Comparison of ENCODE assay signal across 8 cellular contexts in the genomic region with DNA sequence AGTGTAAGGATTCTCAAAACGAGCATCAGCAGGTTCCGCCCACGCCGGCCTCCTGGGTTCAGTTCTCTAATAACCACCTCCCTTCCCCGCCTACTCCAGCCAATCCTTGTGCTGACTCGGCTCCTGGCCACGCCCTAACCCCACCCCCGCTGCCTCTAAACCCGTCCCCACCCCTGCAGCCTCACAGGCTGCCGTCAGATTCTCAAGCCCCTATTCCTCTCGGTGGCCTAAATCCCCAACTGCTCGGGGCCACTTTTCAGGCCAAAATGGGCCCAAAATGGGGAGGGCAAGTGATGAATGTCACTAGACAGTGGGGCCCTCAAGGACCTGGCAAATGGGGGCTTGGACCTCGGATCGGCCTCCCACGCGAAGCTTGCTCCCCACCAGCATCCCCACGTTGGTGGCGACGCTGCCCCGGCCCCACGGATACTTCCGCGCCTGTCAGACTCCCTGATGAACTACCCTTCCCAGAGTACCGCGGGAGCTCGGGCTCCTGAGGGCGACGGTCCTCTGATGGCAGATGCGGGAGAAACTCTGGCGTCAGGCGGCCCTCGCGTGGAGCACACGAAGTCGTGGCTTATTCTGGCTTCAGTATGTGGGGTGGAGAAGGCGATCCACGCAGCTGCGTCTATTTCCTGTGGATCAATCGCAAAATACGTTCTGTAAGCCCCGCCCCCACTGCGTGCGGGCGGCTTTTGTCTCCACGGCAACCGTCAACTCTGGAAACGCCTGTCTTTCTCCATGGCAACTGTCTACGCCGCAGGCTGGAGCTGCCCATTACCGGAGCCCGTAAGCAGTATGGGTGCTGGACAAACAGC. TPM values are rescaled to one million over a fixed set of nuclear protein-coding genes. Genes with fewer than 3 reads are reported as not detected.
A peak's percentile ranks its signal among the peaks of the same experiment; 100 is the strongest.
DNase-seq lines count a peak whose midpoint lies in the region; ATAC-seq and TF ChIP-seq lines count a peak whose summit lies in the region.

No MANE protein-coding gene starts in this region.

- H3K9me3 Mint-ChIP-seq in Caco-2 (ENCODE audit: unreplicated experiment) = peaks cover 6% of the 10 kb centered on the region
- H3K9me3 Mint-ChIP-seq in activated naive CD8-positive, alpha-beta T cell treated with anti-CD3 and anti-CD28 coated beads, Interleukin-2, amount 10 ng/mL, durations not matched to agents 7 days and 5 days = peaks cover 10% of the 10 kb centered on the region

- peaks cover 13% of the 10 kb centered on the region for H3K4me1 Mint-ChIP-seq in Caco-2 (ENCODE audit: low read depth, unreplicated experiment)
- H3K4me1 Mint-ChIP-seq in activated naive CD8-positive, alpha-beta T cell treated with anti-CD3 and anti-CD28 coated beads, Interleukin-2, amount 10 ng/mL, durations not matched to agents 7 days and 5 days = peaks cover 11% of the 10 kb centered on the region

- peaks cover 51% of the 10 kb centered on the region for H3K36me3 Mint-ChIP-seq in Caco-2 (ENCODE audit: insufficient read depth, unreplicated experiment)
- H3K36me3 Mint-ChIP-seq in activated naive CD8-positive, alpha-beta T cell treated with anti-CD3 and anti-CD28 coated beads, Interleukin-2, amount 10 ng/mL, durations not matched to agents 7 days and 5 days = peaks cover 28% of the 10 kb centered on the region

- peak overlapping the region; percentile 86 for H3K27ac Mint-ChIP-seq in Caco-2 (ENCODE audit: unreplicated experiment)
- H3K27ac Mint-ChIP-seq in activated naive CD8-positive, alpha-beta T cell treated with anti-CD3 and anti-CD28 coated beads, Interleukin-2, amount 10 ng/mL, durations not matched to agents 7 days and 5 days = peak overlapping the region; percentile 73

- H3K4me3 ChIP-seq in Caco-2 (ENCODE audit: low read depth, low read length) = peak overlapping the region; percentile 56
- peak overlapping the region; percentile 44 to 62 for H3K4me3 ChIP-seq in tibial artery

- peak overlapping the region; percentile 76 for H3K4me3 Mint-ChIP-seq in Caco-2 (ENCODE audit: unreplicated experiment)
- H3K4me3 Mint-ChIP-seq in activated naive CD8-positive, alpha-beta T cell treated with anti-CD3 and anti-CD28 coated beads, Interleukin-2, amount 10 ng/mL, durations not matched to agents 7 days and 5 days = peak overlapping the region; percentile 84

- H3K27me3 Mint-ChIP-seq in Caco-2 (ENCODE audit: insufficient read depth, unreplicated experiment) = no peaks in the 10 kb centered on the region
- peaks cover 24% of the 10 kb centered on the region for H3K27me3 Mint-ChIP-seq in activated naive CD8-positive, alpha-beta T cell treated with anti-CD3 and anti-CD28 coated beads, Interleukin-2, amount 10 ng/mL, durations not matched to agents 7 days and 5 days

- POLR2A ChIA-PET in Caco-2 (lab: Charles Lee) = interaction anchor here (0.6 kb wide), 1 partner anchor 141 kb away, joined by 3 read pairs; no protein-coding TSS in a partner anchor
- POLR2A ChIA-PET in activated naive CD8-positive, alpha-beta T cell treated with anti-CD3 and anti-CD28 coated beads, Interleukin-2, amount 10 ng/mL, durations not matched to agents 7 days and 5 days (lab: Charles Lee) = no interaction called here

- CTCF ChIA-PET in Caco-2 (lab: Charles Lee) = no interaction called here

- ATAC-seq in activated naive CD8-positive, alpha-beta T cell treated with anti-CD3 and anti-CD28 coated beads, Interleukin-2, amount 10 ng/mL, durations not matched to agents 7 days and 5 days (ENCODE audit: low read depth) = peak; percentile 69
- no peak for ATAC-seq in HG03280 (IDR thresholded peaks at IDR 0.05; ENCODE audit: unreplicated experiment)

- peak overlapping the region; percentile 62 to 77 for H3K27ac ChIP-seq in tibial artery

- TF ChIP-seq CTCF in Caco-2 (IDR thresholded peaks at IDR 0.05; ENCODE audit: insufficient read depth in 1 of 2, low read depth in 1 of 2, low read length in 1 of 2, severe bottlenecking in 1 of 2, unreplicated experiment in 1 of 2) (no peak), tibial artery (IDR thresholded peaks at IDR 0.05) (no peak)

- peaks cover 18% of the 10 kb centered on the region for H3K4me1 ChIP-seq in Caco-2
- H3K4me1 ChIP-seq in tibial artery = peaks cover 0 to 7% (median 2%) of the 10 kb centered on the region in 4 donors

- H3K36me3 ChIP-seq in Caco-2 (ENCODE audit: control insufficient read depth, insufficient read depth, low read length) (peaks cover 8% of the 10 kb centered on the region), tibial artery (peaks cover 17 to 23% (median 19%) of the 10 kb centered on the region in 3 donors)

- peaks cover 19% of the 10 kb centered on the region for H3K9me3 ChIP-seq in Caco-2
- peaks cover 0 to 46% (median 40%) of the 10 kb centered on the region in 3 donors for H3K9me3 ChIP-seq in tibial artery

- H3K27me3 ChIP-seq in Caco-2 (replicated peaks; ENCODE audit: control insufficient read depth, insufficient read depth, low read length) = no peaks in the 10 kb centered on the region
- H3K27me3 ChIP-seq in tibial artery = no peaks in the 10 kb centered on the region

- DNase-seq in Caco-2 (peak; percentile 89 to 90), LoVo (ENCODE audit: low spot score) (peak; percentile 69), SW480 (ENCODE audit: low spot score) (peak; percentile 92), cardiac septum (ENCODE audit: low spot score) (peak; percentile 88), posterior cingulate gyrus (peak; percentile 72 to 98 (median 86)), tibial artery (peak; percentile 84 to 91)
- DNase-seq in activated naive CD8-positive, alpha-beta T cell treated with anti-CD3 and anti-CD28 coated beads, Interleukin-2, amount 10 ng/mL, durations not matched to agents 7 days and 5 days = peak; percentile 71

- intact Hi-C loops in Caco-2 (cut with micrococcal nuclease; ENCODE audit: unreplicated experiment) (loop anchor here (2.0 kb wide), 1 partner anchor 26 kb away; a partner anchor contains a TSS), cardiac septum (cut with DNase I) (no loop called here), posterior cingulate gyrus (cut with DNase I) (no loop called here), tibial artery (cut with DNase I; ENCODE audit: low total_unique reads) (no loop called here)

- no TSS peak for BruUV-seq in Caco-2 (replicated peaks; lab: Mats Ljungman, UMichigan)

RNA-seq across cellular contexts. Expression of a gene that starts 24.8 kb away (rescaled TPM):
- total RNA-seq in Caco-2 (2022) (22.3 and 24.9 TPM in 2 replicates), cardiac septum (3.5 TPM)
- 10 to 100 TPM; 11.8 to 12.7 TPM for total RNA-seq in activated naive CD8-positive, alpha-beta T cell treated with anti-CD3 and anti-CD28 coated beads, Interleukin-2, amount 10 ng/mL, durations not matched to agents 7 days and 5 days

RNA-seq across cellular contexts. Expression of a gene that starts 25.4 kb away (rescaled TPM):
- total RNA-seq in Caco-2 (2022) (44.2 and 46.3 TPM in 2 replicates), cardiac septum (22.1 TPM)
- 10 to 100 TPM; 81.2 to 82.1 TPM for total RNA-seq in activated naive CD8-positive, alpha-beta T cell treated with anti-CD3 and anti-CD28 coated beads, Interleukin-2, amount 10 ng/mL, durations not matched to agents 7 days and 5 days
